ENCODE assay signal across 29 cellular contexts in the genomic region with DNA sequence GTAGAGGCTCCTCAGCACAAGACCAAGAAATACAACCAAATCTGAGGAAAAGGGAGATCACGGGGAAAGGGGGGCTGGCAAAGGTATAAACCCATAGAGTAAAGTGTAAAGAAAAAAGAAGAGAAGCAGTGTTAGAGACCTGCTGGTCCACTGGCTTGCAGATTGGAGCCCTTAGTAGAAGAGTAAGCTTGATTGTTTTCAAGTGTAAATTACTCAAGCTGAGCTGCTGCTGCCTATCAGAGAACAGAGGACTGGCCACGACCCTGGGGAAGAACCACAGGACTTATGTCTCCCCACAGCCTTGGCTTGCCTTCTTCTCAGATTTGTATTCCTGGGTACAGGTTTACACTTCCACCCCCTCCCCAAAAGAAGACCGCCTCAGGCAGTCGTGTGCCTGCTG.
"Had no signal": no experiment of that assay in that cellular context is flagged by ENCODE, and none has a peak within 500 bp of the region (broad histone marks: within the 10 kb centered on the region; RNA-seq: fewer than 3 reads in every experiment).

No MANE protein-coding gene starts in this region.

- H3K4me1 Mint-ChIP-seq: immature natural killer cell; naive thymus-derived CD8-positive, alpha-beta T cell; stimulated activated naive CD8-positive, alpha-beta T cell treated with anti-CD3 and anti-CD28 coated beads, Interleukin-15, amount 100 ng/mL, for 72 hours had no signal

- H3K9me3 ChIP-seq: heart right ventricle, lower lobe of right lung, ovary, right lobe of liver, thyroid gland, vagina had no signal

- ATAC-seq: esophagus mucosa; foreskin keratinocyte; heart right ventricle; left colon; naive thymus-derived CD8-positive, alpha-beta T cell; right lobe of liver; stimulated activated naive CD8-positive, alpha-beta T cell treated with anti-CD3 and anti-CD28 coated beads, Interleukin-15, amount 100 ng/mL, for 72 hours had no signal

- H3K4me3 Mint-ChIP-seq: immature natural killer cell; naive thymus-derived CD8-positive, alpha-beta T cell; stimulated activated naive CD8-positive, alpha-beta T cell treated with anti-CD3 and anti-CD28 coated beads, Interleukin-15, amount 100 ng/mL, for 72 hours had no signal

- H3K36me3 Mint-ChIP-seq: immature natural killer cell; naive thymus-derived CD8-positive, alpha-beta T cell had no signal

- H3K27ac Mint-ChIP-seq: immature natural killer cell; naive thymus-derived CD8-positive, alpha-beta T cell; stimulated activated naive CD8-positive, alpha-beta T cell treated with anti-CD3 and anti-CD28 coated beads, Interleukin-15, amount 100 ng/mL, for 72 hours had no signal

- H3K4me1 ChIP-seq: foreskin keratinocyte, heart right ventricle, right lobe of liver, thyroid gland had no signal

- DNase-seq: dorsolateral prefrontal cortex; effector CD4-positive, alpha-beta T cell; foreskin keratinocyte; glutamatergic neuron; heart right ventricle; hippocampal formation; immature natural killer cell; islet precursor cell; kidney glomerular epithelial cell; left colon; left ventricle myocardium superior; lower lobe of right lung; naive thymus-derived CD8-positive, alpha-beta T cell; occipital lobe; ovary; posterior cingulate gyrus; right lobe of liver; stimulated activated CD4-positive, alpha-beta T cell treated with anti-CD3 and anti-CD28 coated beads, Interleukin-12 subunit alpha, Interleukin-12 subunit beta, amount 100 ng/mL, for 4 hours; stimulated activated CD4-positive, alpha-beta T cell treated with anti-CD3 and anti-CD28 coated beads, Interleukin-1b, Interleukin-23, amount 100 ng/mL, for 48 hours; stimulated activated CD4-positive, alpha-beta T cell treated with anti-CD3 and anti-CD28 coated beads, Interleukin-4, amount 100 ng/mL, for 1 hour; stimulated activated CD8-positive, alpha-beta memory T cell treated with anti-CD3 and anti-CD28 coated beads, Interleukin-4, amount 100 ng/mL, for 48 hours; stimulated activated naive CD4-positive, alpha-beta T cell; stimulated activated naive CD8-positive, alpha-beta T cell treated with anti-CD3 and anti-CD28 coated beads, Interleukin-15, amount 100 ng/mL, for 72 hours; thyroid gland; trophoblast cell had no signal

- H3K27ac ChIP-seq: epithelial cell of prostate, foreskin keratinocyte, lower lobe of right lung, ovary, right lobe of liver, thyroid gland, vagina had no signal

- H3K4me3 ChIP-seq: dorsolateral prefrontal cortex, heart right ventricle, lower lobe of right lung, ovary, right lobe of liver, smooth muscle cell, thyroid gland, vagina had no signal

- H3K36me3 ChIP-seq: heart right ventricle, lower lobe of right lung, ovary, right lobe of liver, thyroid gland, vagina had no signal

- H3K27me3 ChIP-seq: foreskin keratinocyte, heart right ventricle, ovary, right lobe of liver, thyroid gland, vagina had no signal
